In genomic region chr15:93029613-93030429, GRCh38 we compare ENCODE assay signal across 8 cellular contexts. TPM values are rescaled to one million over a fixed set of nuclear protein-coding genes. Genes with fewer than 3 reads are reported as not detected.
DNase-seq lines count a peak whose midpoint lies in the region; ATAC-seq, FAIRE-seq and TF ChIP-seq lines count a peak whose summit lies in the region.

No MANE protein-coding gene starts in this region.

- FAIRE-seq in bronchial epithelial cell (lab: Jason Lieb, UNC) = no peak

- H3K4me3 ChIP-seq in bronchial epithelial cell (ENCODE audit: low read depth, low read length) (no peak overlapping the region), lower lobe of right lung (no peak overlapping the region), transverse colon (no peak overlapping the region)

- H3K27ac ChIP-seq in lower lobe of right lung (peak overlapping the region; percentile 80), transverse colon (peak overlapping the region; percentile 76 to 86 (median 83))

- TF ChIP-seq CTCF in bronchial epithelial cell (IDR thresholded peaks at IDR 0.05; ENCODE audit: insufficient read depth, low read length, severe bottlenecking) (no peak), lower lobe of right lung (IDR thresholded peaks at IDR 0.05) (no peak), transverse colon (IDR thresholded peaks at IDR 0.05) (no peak), GM10266 (IDR thresholded peaks at IDR 0.05; ENCODE audit: control insufficient read depth, insufficient read depth, low read depth, missing control alignments) (no peak)

- no peaks in the 10 kb centered on the region for H3K27me3 ChIP-seq in bronchial epithelial cell (ENCODE audit: control insufficient read depth, insufficient read depth, low read length)
- H3K27me3 ChIP-seq in lower lobe of right lung (ENCODE audit: low read depth) = no peaks in the 10 kb centered on the region
- no peaks in the 10 kb centered on the region for H3K27me3 ChIP-seq in transverse colon

- H3K4me1 ChIP-seq in lower lobe of right lung = peaks cover 60% of the 10 kb centered on the region
- H3K4me1 ChIP-seq in transverse colon = peaks cover 26 to 48% (median 40%) of the 10 kb centered on the region in 4 donors

- 30 to 52% methylated on average over 2 to 20 of the region's 20 CpGs for WGBS in transverse colon (ENCODE audit: low coverage in 1 of 2), 2 donors

- in situ Hi-C loops in transverse colon (cut with MboI; ENCODE audit: low pct_ligation_motif_present in 1 of 4, low pct_unique_long_range_greater_than_20kb in 1 of 4, low sequenced_read_pairs in 3 of 4) = loop anchor here (10.0 to 25.0 kb wide), 3 partner anchors 1082 to 1095 kb away; no protein-coding TSS in a partner anchor

- TF ChIP-seq EP300 in transverse colon (IDR thresholded peaks at IDR 0.05; ENCODE audit: low read depth) = no peak

- no peak for TF ChIP-seq POLR2A in transverse colon (IDR thresholded peaks at IDR 0.05)

- DNase-seq in activated CD8-positive, alpha-beta memory T cell treated with anti-CD3 and anti-CD28 coated beads for 24 hours = peak; percentile 56
- no peak for DNase-seq in activated CD8-positive, alpha-beta memory T cell treated with anti-CD3 and anti-CD28 coated beads, Interleukin-2, amount 50 U/mL, for 4 hours
- DNase-seq in bronchial epithelial cell (ENCODE audit: low read depth) (peak; percentile 60), lower lobe of right lung (no peak), transverse colon (no peak), NCI-H1694 (lab: John Stamatoyannopoulos, UW) (no peak), GM10266 (ENCODE audit: extremely low spot score) (no peak)
- no peak for DNase-seq in NK-92 treated with Interleukin-12 subunit alpha and Interleukin-12 subunit beta, amount 100 ng/mL, for 24 hours (lab: John Stamatoyannopoulos, UW)

- peak; percentile 29 to 43 for ATAC-seq in lower lobe of right lung

- intact Hi-C loops in lower lobe of right lung (cut with DNase I) = no loop called here
- intact Hi-C loops in transverse colon (cut with DNase I; ENCODE audit: low total_unique reads) = loop anchor here (2.0 to 10.0 kb wide), 5 partner anchors 235 to 1295 kb away; no protein-coding TSS in a partner anchor

- H3K36me3 ChIP-seq in bronchial epithelial cell (ENCODE audit: control insufficient read depth, insufficient read depth, low read length) = peaks cover 9% of the 10 kb centered on the region
- H3K36me3 ChIP-seq in lower lobe of right lung = peaks cover 27% of the 10 kb centered on the region
- peaks cover 0 to 11% (median under 1%) of the 10 kb centered on the region in 4 donors for H3K36me3 ChIP-seq in transverse colon

- H3K9me3 ChIP-seq in lower lobe of right lung = no peaks in the 10 kb centered on the region
- H3K9me3 ChIP-seq in transverse colon = no peaks in the 10 kb centered on the region

RNA-seq across cellular contexts. Expression of gene RGMA, which starts 59.2 kb away (rescaled TPM):
- total RNA-seq in bronchial epithelial cell (0.53 and 1.0 TPM in 2 replicates), lower lobe of right lung (9.7 TPM), transverse colon (10 to 100 TPM in 2 of 4 donors, 1 to 10 TPM in 2; 8.6 to 53.3 (median 20.6) TPM)

Comparison
In these comparisons a context has a peak if more than half of its experiments do, and no peak if none do; other contexts are left out.
1. DNase-seq: peak in activated CD8-positive, alpha-beta memory T cell treated with anti-CD3 and anti-CD28 coated beads for 24 hours (single experiment) and bronchial epithelial cell (single experiment); none in activated CD8-positive, alpha-beta memory T cell treated with anti-CD3 and anti-CD28 coated beads, Interleukin-2, amount 50 U/mL, for 4 hours (single experiment), lower lobe of right lung (single experiment), transverse colon (single experiment), NK-92 treated with Interleukin-12 subunit alpha and Interleukin-12 subunit beta, amount 100 ng/mL, for 24 hours (single experiment), NCI-H1694 (single experiment) and GM10266 (single experiment).